In the genomic region with DNA sequence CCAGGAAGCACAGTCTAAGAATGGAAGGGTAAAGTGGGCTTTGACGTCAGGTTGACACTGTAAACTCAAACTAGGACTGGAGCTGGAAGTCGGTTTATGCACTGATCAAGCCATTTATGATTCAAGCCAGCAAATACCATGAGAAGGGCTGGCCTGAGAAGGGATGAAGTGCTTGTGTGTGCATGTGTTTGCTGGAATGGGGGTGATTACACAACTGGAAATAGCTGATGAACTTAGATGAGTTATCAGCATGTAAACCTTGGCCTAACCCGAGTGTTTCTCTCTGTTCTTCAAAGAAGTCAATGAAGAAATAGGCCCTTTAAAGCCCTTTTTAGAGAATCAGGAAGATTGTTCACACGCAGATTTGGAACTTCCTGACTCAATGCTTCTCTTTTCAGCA, we compare ENCODE assay signal across 21 cellular contexts.
"Had no signal": no experiment of that assay in that cellular context is flagged by ENCODE, and none has a peak within 500 bp of the region (broad histone marks: within the 10 kb centered on the region; RNA-seq: fewer than 3 reads in every experiment).

No MANE protein-coding gene starts in this region.

- H3K9me3 ChIP-seq: adrenal gland, esophagus squamous epithelium, ovary, sigmoid colon, transverse colon had no signal

- H3K4me1 ChIP-seq: esophagus squamous epithelium, sigmoid colon, transverse colon had no signal

- ATAC-seq: activated CD4-positive, CD25-positive, alpha-beta regulatory T cell treated with anti-CD3 and anti-CD28 coated beads, Interleukin-2, amount 50 U/mL, for 24 hours; left cardiac atrium had no signal

- H3K27me3 ChIP-seq: adrenal gland, esophagus squamous epithelium, ovary, sigmoid colon, transverse colon had no signal

- H3K4me3 ChIP-seq: adrenal gland, esophagus squamous epithelium, ovary, sigmoid colon, smooth muscle cell, transverse colon had no signal

- H3K27ac ChIP-seq: adrenal gland, epithelial cell of prostate, esophagus squamous epithelium, ovary, sigmoid colon, transverse colon, WERI-Rb-1 had no signal

- DNase-seq: activated CD4-positive, alpha-beta T cell treated with anti-CD3 and anti-CD28 coated beads for 48 hours; activated CD4-positive, alpha-beta T cell treated with anti-CD3 and anti-CD28 coated beads, Interleukin-2, amount 50 U/mL, for 48 hours; activated CD8-positive, alpha-beta memory T cell treated with anti-CD3 and anti-CD28 coated beads for 24 hours; activated effector memory CD4-positive, alpha-beta T cell treated with anti-CD3 and anti-CD28 coated beads, Interleukin-2, amount 50 U/mL, for 16 hours; activated naive CD4-positive, alpha-beta T cell treated with anti-CD3 and anti-CD28 coated beads for 36 hours; activated naive CD8-positive, alpha-beta T cell treated with anti-CD3 and anti-CD28 coated beads for 36 hours; adrenal gland; dermis blood vessel endothelial cell; effector CD4-positive, alpha-beta T cell; esophagus squamous epithelium; left cardiac atrium; mammary epithelial cell; ovary; sigmoid colon; stimulated activated CD4-positive, alpha-beta T cell treated with anti-CD3 and anti-CD28 coated beads, Interleukin-1b, Interleukin-23, amount 100 ng/mL, for 48 hours; stimulated activated naive CD4-positive, alpha-beta T cell treated with Interleukin-2 at 50 U/mL for 16 hours; transverse colon; WERI-Rb-1 had no signal

- H3K36me3 ChIP-seq: adrenal gland, esophagus squamous epithelium, ovary, transverse colon, WERI-Rb-1 had no signal
